ENCODE assay signal across 10 cellular contexts in the genomic region with DNA sequence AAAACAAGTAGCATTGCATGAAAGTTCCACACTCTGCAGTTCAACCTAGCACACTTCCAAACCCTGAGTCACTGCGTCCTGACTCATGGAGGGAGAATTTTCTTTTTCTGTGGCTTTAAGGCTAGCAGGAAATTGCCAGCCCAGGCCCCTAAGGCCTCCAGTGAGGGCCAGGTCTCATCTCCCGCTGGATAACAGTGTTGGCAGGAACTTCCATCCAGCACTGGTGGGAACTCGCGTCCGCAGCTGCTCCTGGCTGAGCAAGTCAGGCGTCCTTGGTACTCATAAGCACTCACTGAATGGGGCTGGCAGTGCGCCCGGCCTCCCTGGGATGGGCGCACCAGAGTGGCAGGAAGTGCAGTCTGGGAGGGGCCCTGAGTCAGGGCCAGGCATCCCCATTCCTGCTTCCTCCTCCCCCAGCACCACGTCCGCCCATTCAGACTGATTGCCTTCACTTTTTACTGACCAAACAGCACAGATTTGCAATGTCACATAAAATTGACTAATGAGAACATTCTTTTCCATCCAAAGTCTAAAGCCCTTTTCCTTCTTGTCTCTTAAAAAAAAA. TPM values are rescaled to one million over a fixed set of nuclear protein-coding genes. Genes with fewer than 3 reads are reported as not detected.
DNase-seq lines count a peak whose midpoint lies in the region; ATAC-seq, FAIRE-seq and TF ChIP-seq lines count a peak whose summit lies in the region.
"Had no signal": no experiment of that assay in that cellular context is flagged by ENCODE, and none has a peak within 500 bp of the region (broad histone marks: within the 10 kb centered on the region; RNA-seq: fewer than 3 reads in every experiment).

No MANE protein-coding gene starts in this region.

- H3K27ac Mint-ChIP-seq in stimulated activated naive CD8-positive, alpha-beta T cell treated with anti-CD3 and anti-CD28 coated beads, Interleukin-15, amount 100 ng/mL, for 72 hours = peak overlapping the region in 1 of 2 donors; percentile 87
- H3K27ac Mint-ChIP-seq in glutamatergic neuron (ENCODE audit: unreplicated experiment) = no peak overlapping the region
- H3K27ac Mint-ChIP-seq: activated naive CD8-positive, alpha-beta T cell had no signal

- H3K36me3 ChIP-seq in mammary epithelial cell (ENCODE audit: insufficient read depth, low read length) = peaks cover 5% of the 10 kb centered on the region
- H3K36me3 ChIP-seq in kidney (ENCODE audit: control insufficient read depth in 1 of 2, insufficient read depth in 2 of 2, low read length in 2 of 2) = no peaks in the 10 kb centered on the region

- peaks cover 80% of the 10 kb centered on the region for H3K4me1 ChIP-seq in mammary epithelial cell (ENCODE audit: insufficient read depth, low read length)
- peaks cover 18 to 21% of the 10 kb centered on the region in 2 donors for H3K4me1 ChIP-seq in kidney (ENCODE audit: control insufficient read depth in 1 of 2, insufficient read depth in 1 of 2, low read depth in 1 of 2, low read length in 2 of 2)

- in situ Hi-C loops in mammary epithelial cell (cut with MboI; ENCODE audit: low sequenced_read_pairs in 2 of 2) = no loop called here

- H3K4me3 ChIP-seq in mammary epithelial cell (replicated peaks in 1 of 3; ENCODE audit: insufficient read depth in 1 of 3, low read depth in 2 of 3, low read length in 3 of 3) (peak overlapping the region in 2 of 3 experiments; percentile 1 to 26), kidney (ENCODE audit: low read length in 2 of 2) (no peak overlapping the region)
- H3K4me3 ChIP-seq: GM12878 had no signal

- H3K9ac ChIP-seq in mammary epithelial cell (ENCODE audit: insufficient read depth, low read length) (peak overlapping the region; percentile 87), kidney (ENCODE audit: low read length in 2 of 2) (no peak overlapping the region)

- peaks cover 69% of the 10 kb centered on the region for H3K27me3 Mint-ChIP-seq in stimulated activated naive CD8-positive, alpha-beta T cell treated with anti-CD3 and anti-CD28 coated beads, Interleukin-15, amount 100 ng/mL, for 72 hours
- H3K27me3 Mint-ChIP-seq in glutamatergic neuron (ENCODE audit: unreplicated experiment) = peaks cover 6% of the 10 kb centered on the region

- no TSS peak for BruUV-seq in mammary epithelial cell (replicated peaks; lab: Mats Ljungman, UMichigan)

- H3K9me3 ChIP-seq in mammary epithelial cell (replicated peaks; ENCODE audit: insufficient read depth, low read length) (no peaks in the 10 kb centered on the region), kidney (ENCODE audit: control insufficient read depth in 1 of 2, low read length in 2 of 2) (no peaks in the 10 kb centered on the region)

- H3K9me3 Mint-ChIP-seq in stimulated activated naive CD8-positive, alpha-beta T cell treated with anti-CD3 and anti-CD28 coated beads, Interleukin-15, amount 100 ng/mL, for 72 hours = no peaks in the 10 kb centered on the region
- H3K9me3 Mint-ChIP-seq in glutamatergic neuron (ENCODE audit: unreplicated experiment) = peaks cover 2% of the 10 kb centered on the region

- H3K79me2 ChIP-seq in mammary epithelial cell (ENCODE audit: insufficient read depth, low read length) = peaks cover 59% of the 10 kb centered on the region

- peak; percentile 72 for FAIRE-seq in kidney (lab: Jason Lieb, UNC)
- FAIRE-seq: GM12878 had no signal

- CTCF ChIA-PET in mammary epithelial cell (lab: Charles Lee; ENCODE audit: low non-redundant PET) = no interaction called here

- intact Hi-C loops in mammary epithelial cell (cut with micrococcal nuclease) (loop anchor here (1.0 kb wide), 1 partner anchor 48 kb away; no protein-coding TSS in a partner anchor), kidney (cut with DNase I) (no loop called here)

- ATAC-seq in GM18909 (IDR thresholded peaks at IDR 0.05; ENCODE audit: poor library complexity, unreplicated experiment) (peak; percentile 50), HG03457 (IDR thresholded peaks at IDR 0.05; ENCODE audit: unreplicated experiment) (no peak)
- peak; percentile 54 for ATAC-seq in stimulated activated naive CD8-positive, alpha-beta T cell treated with anti-CD3 and anti-CD28 coated beads, Interleukin-15, amount 100 ng/mL, for 72 hours

- no peak overlapping the region for H3K4me3 Mint-ChIP-seq in stimulated activated naive CD8-positive, alpha-beta T cell treated with anti-CD3 and anti-CD28 coated beads, Interleukin-15, amount 100 ng/mL, for 72 hours
- H3K4me3 Mint-ChIP-seq in glutamatergic neuron (ENCODE audit: unreplicated experiment) = no peak overlapping the region
- H3K4me3 Mint-ChIP-seq: activated naive CD8-positive, alpha-beta T cell had no signal

- H3K4me1 Mint-ChIP-seq in stimulated activated naive CD8-positive, alpha-beta T cell treated with anti-CD3 and anti-CD28 coated beads, Interleukin-15, amount 100 ng/mL, for 72 hours = peaks cover 18% of the 10 kb centered on the region
- H3K4me1 Mint-ChIP-seq in glutamatergic neuron (ENCODE audit: low read depth, unreplicated experiment) = no peaks in the 10 kb centered on the region

- H3K27ac ChIP-seq in mammary epithelial cell (ENCODE audit: insufficient read depth, low read depth, low read length) = peak overlapping the region; percentile 97
- H3K27ac ChIP-seq in kidney (ENCODE audit: low read depth in 2 of 2, low read length in 2 of 2) = peak overlapping the region; percentile 82 to 85

- dilution Hi-C loops in mammary epithelial cell (cut with HindIII; ENCODE audit: low sequenced_read_pairs) = no loop called here

- H3K36me3 Mint-ChIP-seq in glutamatergic neuron (ENCODE audit: unreplicated experiment) = no peaks in the 10 kb centered on the region
- H3K36me3 Mint-ChIP-seq: activated naive CD8-positive, alpha-beta T cell had no signal

- WGBS in mammary epithelial cell (ENCODE audit: low coverage, missing lambda C conversion rate) = 0% methylated on average over 8 of the region's 11 CpGs

- H3K27me3 ChIP-seq in mammary epithelial cell (ENCODE audit: insufficient read depth, low read length) = no peaks in the 10 kb centered on the region

- TF ChIP-seq CTCF in mammary epithelial cell (conservative IDR thresholded peaks at IDR 0.05 in 1 of 2, IDR thresholded peaks at IDR 0.05 in 1 of 2; ENCODE audit: extremely low read depth in 1 of 2, insufficient read depth in 1 of 2, low read depth in 1 of 2, low read length in 2 of 2) = no peak
- no peak for TF ChIP-seq CTCF in kidney (IDR thresholded peaks at IDR 0.05; ENCODE audit: borderline replicate concordance, extremely low read depth, insufficient read depth)
- no peak for TF ChIP-seq CTCF in glutamatergic neuron (IDR thresholded peaks at IDR 0.05; ENCODE audit: partially characterized antibody, unreplicated experiment)

- no peak overlapping the region for H2AFZ ChIP-seq in mammary epithelial cell (ENCODE audit: low read depth, low read length)

- peak overlapping the region; percentile 67 for H3K4me2 ChIP-seq in mammary epithelial cell (ENCODE audit: insufficient read depth, low read depth, low read length)

- H4K20me1 ChIP-seq in mammary epithelial cell (ENCODE audit: insufficient read depth, low read length) = no peaks in the 10 kb centered on the region

- DNase-seq in 8988T (peak; percentile 71), NCI-H69 (lab: John Stamatoyannopoulos, UW) (peak; percentile 90), mammary epithelial cell (peak; percentile 100), kidney (peak; percentile 99), glutamatergic neuron (no peak)
- DNase-seq in stimulated activated naive CD8-positive, alpha-beta T cell treated with anti-CD3 and anti-CD28 coated beads, Interleukin-15, amount 100 ng/mL, for 72 hours = no peak

RNA-seq across cellular contexts. Expression of a gene that starts 14.3 kb away (rescaled TPM):
- 10 to 100 TPM in 1 of 2 donors, 1 to 10 TPM in 1; 3.2 to 24.7 TPM for total RNA-seq in mammary epithelial cell
- polyA plus RNA-seq in mammary epithelial cell = 96.9 TPM
- 308 TPM for polyA minus RNA-seq in mammary epithelial cell
- total RNA-seq in kidney = 26.2 TPM
- 9.7 TPM for polyA plus RNA-seq in kidney (ENCODE audit: insufficient read depth, low read depth, low replicate concordance)
- 0.49 TPM for total RNA-seq in glutamatergic neuron (ENCODE audit: unreplicated experiment)
- polyA plus RNA-seq: GM12878 had no signal

Comparison
In these comparisons a context has a peak if more than half of its experiments do, and no peak if none do; other contexts are left out.
1. DNase-seq: peak in 8988T (single experiment), NCI-H69 (single experiment), mammary epithelial cell (single experiment) and kidney (single experiment); none in stimulated activated naive CD8-positive, alpha-beta T cell treated with anti-CD3 and anti-CD28 coated beads, Interleukin-15, amount 100 ng/mL, for 72 hours (0 of 2) and glutamatergic neuron (single experiment).
2. H3K4me3 ChIP-seq: peak in mammary epithelial cell (2 of 3); none in kidney (0 of 2).